ENCODE assay signal across 16 cellular contexts in genomic region chr4:48949518-48950207, GRCh38. TPM values are rescaled to one million over a fixed set of nuclear protein-coding genes. Genes with fewer than 3 reads are reported as not detected.
DNase-seq lines count a peak whose midpoint lies in the region; ATAC-seq, FAIRE-seq and TF ChIP-seq lines count a peak whose summit lies in the region.
"Had no signal": no experiment of that assay in that cellular context is flagged by ENCODE, and none has a peak within 500 bp of the region (broad histone marks: within the 10 kb centered on the region; RNA-seq: fewer than 3 reads in every experiment).

No MANE protein-coding gene starts in this region.

- CTCF ChIA-PET in SK-N-SH (lab: Yijun Ruan, JAX): interaction anchor here (0.9 to 1.3 kb wide), 3 partner anchors 12 to 403 kb away, joined by 3 to 4 read pairs (median 3); no protein-coding TSS in a partner anchor

- in situ Hi-C loops in KBM-7 (cut with MboI; ENCODE audit: low pct_unique_long_range_greater_than_20kb, low sequenced_read_pairs): loop anchor here (25.0 kb wide), 1 partner anchor 387 kb away; no protein-coding TSS in a partner anchor

- DNase-seq in H54 (ENCODE audit: insufficient read length, low spot score) (no peak), SK-N-SH (no peak), foreskin fibroblast (peak; percentile 69 to 87), urothelium cell line (ENCODE audit: low spot score) (no peak), KBM-7 (no peak)
- DNase-seq: activated CD4-positive, alpha-beta T cell treated with anti-CD3 and anti-CD28 coated beads for 36 hours; activated naive CD8-positive, alpha-beta T cell treated with anti-CD3 and anti-CD28 coated beads for 36 hours; CD4-positive, alpha-beta memory T cell; midbrain; NCI-H1694; NCI-H526 treated with DMSO at 0.1 percent for 48 hours; T-helper 9 cell had no signal

- H3K4me2 ChIP-seq in SK-N-SH: peak overlapping the region; percentile 30; the same call in 1 of the 2 replicates

- TF ChIP-seq POLR2A in H54 (IDR thresholded peaks at IDR 0.05; ENCODE audit: low read depth, low read length): no peak

- FAIRE-seq in H54 (lab: Jason Lieb, UNC) (peak; percentile 64), urothelium cell line (lab: Jason Lieb, UNC) (peak; percentile 66)
- FAIRE-seq: islet of Langerhans had no signal

- ATAC-seq in HG02678 (IDR thresholded peaks at IDR 0.05; ENCODE audit: unreplicated experiment) (no peak), GM18520 (IDR thresholded peaks at IDR 0.05; ENCODE audit: unreplicated experiment) (no peak)
- ATAC-seq: activated CD4-positive, alpha-beta T cell treated with anti-CD3 and anti-CD28 coated beads for 36 hours; stimulated activated effector memory CD8-positive, alpha-beta T cell treated with anti-CD3 and anti-CD28 coated beads, Interleukin-12 subunit alpha, Interleukin-12 subunit beta, amount 100 ng/mL, for 72 hours had no signal

- TF ChIP-seq EP300 in SK-N-SH (IDR thresholded peaks at IDR 0.05; ENCODE audit: borderline replicate concordance in 1 of 2, low read depth in 1 of 2, low read length in 1 of 2): peak in 1 of 2 experiments; percentile 59; a peak in 1 of 4 replicates

- H3K9me3 ChIP-seq in SK-N-SH: peaks cover 10% of the 10 kb centered on the region; the same call in 1 of the 2 replicates

- peak overlapping the region in 1 of 2 experiments; percentile 87; a peak in 2 of 4 replicates for H3K27ac ChIP-seq in SK-N-SH (ENCODE audit: low read depth in 2 of 2, low read length in 1 of 2)

- H3K4me3 ChIP-seq in SK-N-SH (ENCODE audit: low read depth in 2 of 2, low read length in 1 of 2) (no peak overlapping the region), foreskin fibroblast (ENCODE audit: low read depth in 1 of 2, low read length in 2 of 2) (no peak overlapping the region)

- no peaks in the 10 kb centered on the region for H3K9me2 ChIP-seq in SK-N-SH

- POLR2A ChIA-PET in SK-N-SH (lab: Yijun Ruan, JAX): no interaction called here

- no peaks in the 10 kb centered on the region for H3K36me3 ChIP-seq in SK-N-SH (replicated peaks in 1 of 2; ENCODE audit: control insufficient read depth in 1 of 2, insufficient read depth in 2 of 2, low read length in 1 of 2)

- peaks cover 0 to 6% of the 10 kb centered on the region in 2 experiments; a peak in 2 of 4 replicates for H3K4me1 ChIP-seq in SK-N-SH (ENCODE audit: control insufficient read depth in 1 of 2, insufficient read depth in 2 of 2, low read depth in 1 of 2, low read length in 1 of 2)

- no peaks in the 10 kb centered on the region for H3K79me2 ChIP-seq in SK-N-SH (ENCODE audit: insufficient read depth)

- H4K20me1 ChIP-seq in SK-N-SH (ENCODE audit: insufficient read depth): no peaks in the 10 kb centered on the region

- WGBS in SK-N-SH (ENCODE audit: low lambda C conversion rate): 16% methylated on average over 4 of the region's 4 CpGs

- no peak for TF ChIP-seq RAD21 in SK-N-SH (IDR thresholded peaks at IDR 0.05; ENCODE audit: low read length)

- peak overlapping the region; percentile 16; the same call in 1 of the 2 replicates for H3K9ac ChIP-seq in SK-N-SH

- peak overlapping the region; percentile 27; the same call in 1 of the 2 replicates for H2AFZ ChIP-seq in SK-N-SH (ENCODE audit: low read depth)

- TF ChIP-seq CTCF in SK-N-SH (IDR thresholded peaks at IDR 0.05) (no peak), foreskin fibroblast (IDR thresholded peaks at IDR 0.05; ENCODE audit: low read depth, low read length) (no peak)

- H3K27me3 ChIP-seq in SK-N-SH (ENCODE audit: insufficient read depth): no peaks in the 10 kb centered on the region

- H3F3A ChIP-seq in SK-N-SH (replicated peaks; ENCODE audit: insufficient read depth): peaks cover 18% of the 10 kb centered on the region

TF ChIP-seq in SK-N-SH, 30 proteins besides CTCF, POLR2A, EP300 and RAD21 (continues in another document):
- TF ChIP-seq JUND (IDR thresholded peaks at IDR 0.05) (peak; percentile 72), IRF3 (IDR thresholded peaks at IDR 0.05; ENCODE audit: low read depth, low read length) (no peak), TEAD4 (IDR thresholded peaks at IDR 0.05; ENCODE audit: borderline replicate concordance, insufficient read depth) (peak; percentile 40; the same call in 1 of the 2 replicates), NRF1 (IDR thresholded peaks at IDR 0.05; ENCODE audit: low read depth, low read length) (no peak), TAF1 (IDR thresholded peaks at IDR 0.05; ENCODE audit: borderline replicate concordance, low read depth, low read length) (no peak), MEF2A (IDR thresholded peaks at IDR 0.05; ENCODE audit: borderline replicate concordance, low read depth) (no peak), SIN3A (IDR thresholded peaks at IDR 0.05; ENCODE audit: borderline replicate concordance, low read depth, low read length) (no peak), TCF12 (IDR thresholded peaks at IDR 0.05) (peak; percentile 92), GATA2 (CRISPR knock-in tag; IDR thresholded peaks at IDR 0.05) (no peak), MAX (IDR thresholded peaks at IDR 0.05; ENCODE audit: low read depth) (peak; percentile 47; the same call in 1 of the 2 replicates), ELF1 (IDR thresholded peaks at IDR 0.05) (no peak), MXI1 (IDR thresholded peaks at IDR 0.05; ENCODE audit: low read depth, low read length) (no peak), RCOR1 (IDR thresholded peaks at IDR 0.05; ENCODE audit: low read length) (no peak), FOXJ3 (CRISPR knock-in tag; IDR thresholded peaks at IDR 0.05) (no peak), CHD2 (IDR thresholded peaks at IDR 0.05; ENCODE audit: low read length, partially characterized antibody) (no peak), REST (IDR thresholded peaks at IDR 0.05; ENCODE audit: low read depth, low read length) (no peak), RXRA (IDR thresholded peaks at IDR 0.05; ENCODE audit: borderline replicate concordance, low read depth) (no peak; the same call in 1 of the 2 replicates), PBX3 (IDR thresholded peaks at IDR 0.05) (peak; percentile 74), POLR2AphosphoS5 (IDR thresholded peaks at IDR 0.05; ENCODE audit: low read depth, low read length) (no peak), FOXM1 (IDR thresholded peaks at IDR 0.05; ENCODE audit: low read depth) (0 out of 2 replicates have a peak, but pooled peaks have one; percentile 14), FOSL2 (IDR thresholded peaks at IDR 0.05; ENCODE audit: borderline replicate concordance, low read depth) (peak; percentile 69), RFX5 (IDR thresholded peaks at IDR 0.05; ENCODE audit: low read length) (no peak), GABPA (IDR thresholded peaks at IDR 0.05; ENCODE audit: low read depth) (no peak), YY1 (IDR thresholded peaks at IDR 0.05; ENCODE audit: low read depth) (no peak)

RNA-seq across cellular contexts. Expression of gene CWH43, which starts 36.4 kb away (rescaled TPM):
- not detected in 2 replicates for polyA plus RNA-seq in SK-N-SH (2012; rRNA removed)
- not detected in 2 replicates for polyA plus RNA-seq in SK-N-SH (2012; cell fraction: cytosol; rRNA removed)
- polyA plus RNA-seq in SK-N-SH (2012; cell fraction: nucleus; rRNA removed): not detected in 2 replicates
- polyA plus RNA-seq: CD4-positive, alpha-beta memory T cell had no signal

RNA-seq across cellular contexts. Expression of gene OCIAD2, which starts 43.1 kb away (rescaled TPM):
- 235 and 387 TPM in 2 replicates for polyA plus RNA-seq in SK-N-SH (2012; rRNA removed)
- 362 and 414 TPM in 2 replicates for polyA plus RNA-seq in SK-N-SH (2012; cell fraction: cytosol; rRNA removed)
- polyA plus RNA-seq in SK-N-SH (2012; cell fraction: nucleus; rRNA removed): 83.6 and 110 TPM in 2 replicates

Comparison
In these comparisons a context has a peak if more than half of its experiments do, and no peak if none do; other contexts are left out.
1. DNase-seq: peak in foreskin fibroblast (2 of 2); none in H54 (single experiment), SK-N-SH (single experiment), urothelium cell line (single experiment) and KBM-7 (single experiment).